In genomic region chr12:122265433-122265832, GRCh38 we compare ENCODE assay signal across 8 cellular contexts. TPM values are rescaled to one million over a fixed set of nuclear protein-coding genes. Genes with fewer than 3 reads are reported as not detected.
DNase-seq lines count a peak whose midpoint lies in the region; ATAC-seq lines count a peak whose summit lies in the region.

No MANE protein-coding gene starts in this region.

- ATAC-seq in naive thymus-derived CD4-positive, alpha-beta T cell = peak; percentile 48
- ATAC-seq in HG02678 (IDR thresholded peaks at IDR 0.05; ENCODE audit: unreplicated experiment) (no peak), GM19397 (IDR thresholded peaks at IDR 0.05; ENCODE audit: unreplicated experiment) (no peak)

- CTCF ChIA-PET in naive thymus-derived CD4-positive, alpha-beta T cell (lab: Charles Lee) = interaction anchor here (1.0 kb wide), 1 partner anchor 21 kb away, joined by 3 read pairs; no protein-coding TSS in a partner anchor

- POLR2A ChIA-PET in naive thymus-derived CD4-positive, alpha-beta T cell (lab: Charles Lee) = interaction anchor here (0.9 to 2.7 kb wide), 5 partner anchors 8 to 148 kb away, joined by 3 to 20 read pairs (median 3); partner anchors contain the start of gene DIABLO

- peaks cover 18 to 23% (median 20%) of the 10 kb centered on the region in 10 experiments for H3K4me1 ChIP-seq in BLaER1 treated with 17β-estradiol and CSF1 and Interleukin-3, amounts not matched to agents 10 nM and 100 nM
- no peaks in the 10 kb centered on the region for H3K4me1 ChIP-seq in HUES6 (ENCODE audit: control insufficient read depth, insufficient read depth, low read length)
- H3K4me1 ChIP-seq in naive thymus-derived CD4-positive, alpha-beta T cell (ENCODE audit: control insufficient read depth in 2 of 2, insufficient read depth in 2 of 2, low read length in 2 of 2) = peaks cover 12 to 17% of the 10 kb centered on the region in 2 donors

- H3K9me3 Mint-ChIP-seq in naive thymus-derived CD4-positive, alpha-beta T cell = peaks cover 0 to 9% (median 0%) of the 10 kb centered on the region in 11 donors

- peaks cover 0 to 42% (median 32%) of the 10 kb centered on the region in 7 donors for H3K4me1 Mint-ChIP-seq in naive thymus-derived CD4-positive, alpha-beta T cell

- H3K36me3 Mint-ChIP-seq in naive thymus-derived CD4-positive, alpha-beta T cell = peaks cover 0 to 17% (median 12%) of the 10 kb centered on the region in 5 donors

- intact Hi-C loops in naive thymus-derived CD4-positive, alpha-beta T cell (cut with micrococcal nuclease) = loop anchor here in 1 of 2 donors (5.0 kb wide), 1 partner anchor 262 kb away; the partner anchor contains the start of genes KNTC1 and RSRC2

- H3K9ac ChIP-seq in BLaER1 treated with 17β-estradiol and CSF1 and Interleukin-3, amounts not matched to agents 10 nM and 100 nM = peak overlapping the region; percentile 82 to 94 (median 89)
- peak overlapping the region; percentile 96 for H3K9ac ChIP-seq in HUES6 (ENCODE audit: low read length)

- peaks cover 0 to 4% (median 0%) of the 10 kb centered on the region in 11 experiments; a peak in 1 of 22 replicates for H4K20me1 ChIP-seq in BLaER1 treated with 17β-estradiol and CSF1 and Interleukin-3, amounts not matched to agents 10 nM and 100 nM

- peaks cover 0 to 6% (median 0%) of the 10 kb centered on the region in 5 donors for H3K27me3 Mint-ChIP-seq in naive thymus-derived CD4-positive, alpha-beta T cell

- DNase-seq in caudate nucleus (lab: John Stamatoyannopoulos, UW) = no peak
- DNase-seq in naive thymus-derived CD4-positive, alpha-beta T cell = peak in 6 of 9 donors; percentile 29 to 49 (median 42)
- DNase-seq in SIG-M5 (lab: John Stamatoyannopoulos, UW) = no peak
- no peak for DNase-seq in GM03348 (ENCODE audit: low spot score)

- H3K4me3 ChIP-seq in BLaER1 treated with 17β-estradiol and CSF1 and Interleukin-3, amounts not matched to agents 10 nM and 100 nM = peak overlapping the region; percentile 76 to 98 (median 88)
- H3K4me3 ChIP-seq in HUES6 (ENCODE audit: low read depth, low read length) = peak overlapping the region; percentile 96
- peak overlapping the region; percentile 74 for H3K4me3 ChIP-seq in naive thymus-derived CD4-positive, alpha-beta T cell (ENCODE audit: low read length)

- H3K27ac Mint-ChIP-seq in naive thymus-derived CD4-positive, alpha-beta T cell = peak overlapping the region; percentile 98 to 100 (median 99)

- no peaks in the 10 kb centered on the region for H3K9me3 ChIP-seq in BLaER1 treated with 17β-estradiol and CSF1 and Interleukin-3, amounts not matched to agents 10 nM and 100 nM (replicated peaks in 1 of 11)
- H3K9me3 ChIP-seq in HUES6 (ENCODE audit: control insufficient read depth, insufficient read depth, low read depth, low read length) = no peaks in the 10 kb centered on the region
- no peaks in the 10 kb centered on the region for H3K9me3 ChIP-seq in naive thymus-derived CD4-positive, alpha-beta T cell (ENCODE audit: control insufficient read depth in 2 of 3, low read length in 3 of 3)

- peak overlapping the region; percentile 78 to 91 (median 83); a peak in 19 of 22 replicates for H3K27ac ChIP-seq in BLaER1 treated with 17β-estradiol and CSF1 and Interleukin-3, amounts not matched to agents 10 nM and 100 nM
- H3K27ac ChIP-seq in HUES6 (ENCODE audit: low read depth, low read length) (no peak overlapping the region), caudate nucleus (ENCODE audit: low read depth, low read length) (peak overlapping the region; percentile 92)
- peak overlapping the region; percentile 95 for H3K27ac ChIP-seq in naive thymus-derived CD4-positive, alpha-beta T cell (ENCODE audit: low read depth, low read length)

- peak overlapping the region; percentile 83 to 97 (median 87) for H3K4me2 ChIP-seq in BLaER1 treated with 17β-estradiol and CSF1 and Interleukin-3, amounts not matched to agents 10 nM and 100 nM

- H3K36me3 ChIP-seq in BLaER1 treated with 17β-estradiol and CSF1 and Interleukin-3, amounts not matched to agents 10 nM and 100 nM = peaks cover 30 to 46% (median 40%) of the 10 kb centered on the region in 11 experiments
- H3K36me3 ChIP-seq in HUES6 (ENCODE audit: control insufficient read depth, insufficient read depth, low read length) = peaks cover 20% of the 10 kb centered on the region
- H3K36me3 ChIP-seq in naive thymus-derived CD4-positive, alpha-beta T cell (ENCODE audit: control insufficient read depth in 2 of 3, insufficient read depth in 3 of 3, low read length in 3 of 3) = peaks cover 6 to 36% (median 9%) of the 10 kb centered on the region in 3 experiments

- peak overlapping the region; percentile 93 to 99 (median 96) for H3K4me3 Mint-ChIP-seq in naive thymus-derived CD4-positive, alpha-beta T cell

- H3K27me3 ChIP-seq in BLaER1 treated with 17β-estradiol and CSF1 and Interleukin-3, amounts not matched to agents 10 nM and 100 nM = no peaks in the 10 kb centered on the region
- H3K27me3 ChIP-seq in HUES6 (ENCODE audit: control insufficient read depth, insufficient read depth, low read length) = no peaks in the 10 kb centered on the region
- H3K27me3 ChIP-seq in naive thymus-derived CD4-positive, alpha-beta T cell (ENCODE audit: control insufficient read depth in 2 of 2, insufficient read depth in 2 of 2, low read length in 2 of 2) = no peaks in the 10 kb centered on the region

RNA-seq across cellular contexts. Expression of gene VPS33A, which starts 0.9 kb away (rescaled TPM):
- 10 to 100 TPM; 19.9 to 34.5 (median 31.4) TPM for total RNA-seq in naive thymus-derived CD4-positive, alpha-beta T cell
- 10 to 100 TPM; 18.0 to 28.3 TPM for polyA plus RNA-seq in naive thymus-derived CD4-positive, alpha-beta T cell

RNA-seq across cellular contexts. Expression of gene DIABLO, which starts 39.6 kb away (rescaled TPM):
- 10 to 100 TPM; 41.3 to 94.1 (median 50.1) TPM for total RNA-seq in naive thymus-derived CD4-positive, alpha-beta T cell
- polyA plus RNA-seq in naive thymus-derived CD4-positive, alpha-beta T cell = 10 to 100 TPM; 58.3 to 68.3 TPM

Comparison
In these comparisons a context has a peak if more than half of its experiments do, and no peak if none do; other contexts are left out.
1. DNase-seq: peak in naive thymus-derived CD4-positive, alpha-beta T cell (6 of 9); none in caudate nucleus (0 of 61), SIG-M5 (single experiment) and GM03348 (single experiment).
2. Peak in every context shown above with its lines, with median percentiles within 50 percentile points of each other: H3K4me3 ChIP-seq.